In genomic region chr4:71074452-71075299, GRCh38 we compare ENCODE assay signal across 11 cellular contexts.
DNase-seq lines count a peak whose midpoint lies in the region; ATAC-seq and TF ChIP-seq lines count a peak whose summit lies in the region.
"Had no signal": no experiment of that assay in that cellular context is flagged by ENCODE, and none has a peak within 500 bp of the region (broad histone marks: within the 10 kb centered on the region; RNA-seq: fewer than 3 reads in every experiment).

No MANE protein-coding gene starts in this region.

- in situ Hi-C loops in gastrocnemius medialis (cut with MboI; ENCODE audit: low sequenced_read_pairs in 4 of 4) = no loop called here

- H3K27me3 ChIP-seq in ascending aorta (no peaks in the 10 kb centered on the region), gastrocnemius medialis (no peaks in the 10 kb centered on the region)
- no peaks in the 10 kb centered on the region for H3K27me3 ChIP-seq in effector memory CD4-positive, alpha-beta T cell (replicated peaks; ENCODE audit: control insufficient read depth, insufficient read depth, low read length, poor library complexity, severe bottlenecking)

- H3K4me1 ChIP-seq in ascending aorta (no peaks in the 10 kb centered on the region), gastrocnemius medialis (peaks cover 9 to 10% of the 10 kb centered on the region in 2 donors)
- H3K4me1 ChIP-seq in effector memory CD4-positive, alpha-beta T cell (ENCODE audit: control insufficient read depth, insufficient read depth, low read length, poor library complexity, severe bottlenecking) = no peaks in the 10 kb centered on the region
- H3K4me1 ChIP-seq: Caco-2, parathyroid adenoma had no signal

- ATAC-seq in left cardiac atrium (peak; percentile 53 to 68), gastrocnemius medialis (peak; percentile 92 to 93), HG03521 (IDR thresholded peaks at IDR 0.05; ENCODE audit: unreplicated experiment) (no peak)

- peak overlapping the region; percentile 29 to 47 for H3K4me3 ChIP-seq in ascending aorta
- H3K4me3 ChIP-seq in gastrocnemius medialis = peak overlapping the region; percentile 36 to 45 (median 42)
- H3K4me3 ChIP-seq in effector memory CD4-positive, alpha-beta T cell (ENCODE audit: insufficient read depth, low read depth, low read length, poor library complexity, severe bottlenecking) = no peak overlapping the region

- DNase-seq in ascending aorta (ENCODE audit: low spot score in 2 of 2) (peak in 1 of 2 donors; percentile 67), left cardiac atrium (no peak), gastrocnemius medialis (peak in 1 of 2 donors; percentile 14), NCI-H2227 treated with DMSO at 0.1 percent for 48 hours (lab: John Stamatoyannopoulos, UW) (no peak), NCI-H2107 (lab: John Stamatoyannopoulos, UW) (no peak)
- no peak for DNase-seq in effector memory CD4-positive, alpha-beta T cell
- DNase-seq: Caco-2, NCI-H2029 had no signal

- TF ChIP-seq POLR2A in gastrocnemius medialis (IDR thresholded peaks at IDR 0.05) = no peak

- H3K9me3 ChIP-seq in ascending aorta = no peaks in the 10 kb centered on the region
- H3K9me3 ChIP-seq in gastrocnemius medialis = no peaks in the 10 kb centered on the region
- H3K9me3 ChIP-seq in effector memory CD4-positive, alpha-beta T cell (ENCODE audit: control insufficient read depth, low read length) = no peaks in the 10 kb centered on the region
- H3K9me3 ChIP-seq: Caco-2 had no signal

- no peaks in the 10 kb centered on the region for H3K36me3 ChIP-seq in ascending aorta
- H3K36me3 ChIP-seq in gastrocnemius medialis = no peaks in the 10 kb centered on the region
- H3K36me3 ChIP-seq in effector memory CD4-positive, alpha-beta T cell (ENCODE audit: control insufficient read depth, insufficient read depth, low read length) = no peaks in the 10 kb centered on the region

- H3K27ac ChIP-seq in C4-2B (peak overlapping the region; percentile 26; the same call in 1 of the 2 replicates), ascending aorta (peak overlapping the region; percentile 59 to 64), gastrocnemius medialis (peak overlapping the region; percentile 78 to 83 (median 81))
- no peak overlapping the region for H3K27ac ChIP-seq in effector memory CD4-positive, alpha-beta T cell (ENCODE audit: insufficient read depth, low read length, poor library complexity, severe bottlenecking)
- H3K27ac ChIP-seq: parathyroid adenoma had no signal

- intact Hi-C loops in ascending aorta (cut with DNase I) (loop anchor here (2.0 to 10.0 kb wide), 2 partner anchors 112 to 480 kb away; no protein-coding TSS in a partner anchor), left cardiac atrium (cut with DNase I) (no loop called here), gastrocnemius medialis (cut with DNase I; ENCODE audit: low total_unique reads) (loop anchor here (10.0 kb wide), 1 partner anchor 110 kb away; no protein-coding TSS in a partner anchor)

- TF ChIP-seq CTCF in C4-2B (conservative IDR thresholded peaks at IDR 0.05) (no peak), ascending aorta (IDR thresholded peaks at IDR 0.05) (no peak), gastrocnemius medialis (IDR thresholded peaks at IDR 0.05 in 4 of 5, conservative IDR thresholded peaks at IDR 0.05 in 1 of 5) (no peak)

Comparison
In these comparisons a context has a peak if more than half of its experiments do, and no peak if none do; other contexts are left out.
1. intact Hi-C loops: an anchor here in ascending aorta (2.0 to 10.0 kb wide) and gastrocnemius medialis (10.0 kb wide); none called in left cardiac atrium.